Comparison of ENCODE assay signal across 1 cellular context in the genomic region with DNA sequence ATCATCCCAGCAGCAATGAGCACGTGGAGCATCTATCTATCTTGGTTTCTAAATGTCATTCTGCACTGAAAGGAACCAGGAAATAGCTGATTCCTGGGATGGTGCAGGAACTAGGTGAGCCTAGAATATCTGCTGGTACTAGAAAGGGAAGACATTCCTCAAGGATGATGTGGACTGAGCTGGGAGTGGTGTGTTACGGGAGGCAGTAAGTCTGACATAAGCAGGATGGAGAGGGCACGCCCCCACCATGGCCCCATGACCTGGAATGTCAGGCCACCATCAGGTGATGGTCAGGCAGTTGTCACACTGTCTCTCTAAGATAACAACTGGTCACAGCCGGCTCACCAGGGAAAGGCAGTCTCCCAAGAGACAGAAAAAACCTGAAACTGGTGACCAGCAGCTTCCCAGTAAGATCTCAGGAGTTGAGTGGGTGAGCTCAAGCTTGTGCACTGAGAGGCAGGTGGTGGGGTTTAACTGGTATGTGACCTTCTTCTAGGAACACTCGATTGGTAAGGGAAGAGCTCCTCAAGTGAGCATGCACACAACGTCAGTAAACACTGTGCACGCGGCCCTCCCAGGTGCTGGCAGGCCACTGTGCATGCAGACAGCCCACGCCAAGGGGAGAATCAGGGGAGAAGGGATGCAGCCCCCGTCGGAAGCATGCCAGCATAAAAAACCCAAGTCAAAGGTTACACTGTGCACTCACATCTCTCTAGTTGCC.
TF ChIP-seq lines count a peak whose summit lies in the region.

No MANE protein-coding gene starts in this region.

TF ChIP-seq in A549, 52 proteins besides CTCF, POLR2A, EP300 and RAD21 (continued from another document):
- TF ChIP-seq, protein P1, sequence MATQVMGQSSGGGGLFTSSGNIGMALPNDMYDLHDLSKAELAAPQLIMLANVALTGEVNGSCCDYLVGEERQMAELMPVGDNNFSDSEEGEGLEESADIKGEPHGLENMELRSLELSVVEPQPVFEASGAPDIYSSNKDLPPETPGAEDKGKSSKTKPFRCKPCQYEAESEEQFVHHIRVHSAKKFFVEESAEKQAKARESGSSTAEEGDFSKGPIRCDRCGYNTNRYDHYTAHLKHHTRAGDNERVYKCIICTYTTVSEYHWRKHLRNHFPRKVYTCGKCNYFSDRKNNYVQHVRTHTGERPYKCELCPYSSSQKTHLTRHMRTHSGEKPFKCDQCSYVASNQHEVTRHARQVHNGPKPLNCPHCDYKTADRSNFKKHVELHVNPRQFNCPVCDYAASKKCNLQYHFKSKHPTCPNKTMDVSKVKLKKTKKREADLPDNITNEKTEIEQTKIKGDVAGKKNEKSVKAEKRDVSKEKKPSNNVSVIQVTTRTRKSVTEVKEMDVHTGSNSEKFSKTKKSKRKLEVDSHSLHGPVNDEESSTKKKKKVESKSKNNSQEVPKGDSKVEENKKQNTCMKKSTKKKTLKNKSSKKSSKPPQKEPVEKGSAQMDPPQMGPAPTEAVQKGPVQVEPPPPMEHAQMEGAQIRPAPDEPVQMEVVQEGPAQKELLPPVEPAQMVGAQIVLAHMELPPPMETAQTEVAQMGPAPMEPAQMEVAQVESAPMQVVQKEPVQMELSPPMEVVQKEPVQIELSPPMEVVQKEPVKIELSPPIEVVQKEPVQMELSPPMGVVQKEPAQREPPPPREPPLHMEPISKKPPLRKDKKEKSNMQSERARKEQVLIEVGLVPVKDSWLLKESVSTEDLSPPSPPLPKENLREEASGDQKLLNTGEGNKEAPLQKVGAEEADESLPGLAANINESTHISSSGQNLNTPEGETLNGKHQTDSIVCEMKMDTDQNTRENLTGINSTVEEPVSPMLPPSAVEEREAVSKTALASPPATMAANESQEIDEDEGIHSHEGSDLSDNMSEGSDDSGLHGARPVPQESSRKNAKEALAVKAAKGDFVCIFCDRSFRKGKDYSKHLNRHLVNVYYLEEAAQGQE (IDR thresholded peaks at IDR 0.05): no peak
- TF ChIP-seq, protein P2, sequence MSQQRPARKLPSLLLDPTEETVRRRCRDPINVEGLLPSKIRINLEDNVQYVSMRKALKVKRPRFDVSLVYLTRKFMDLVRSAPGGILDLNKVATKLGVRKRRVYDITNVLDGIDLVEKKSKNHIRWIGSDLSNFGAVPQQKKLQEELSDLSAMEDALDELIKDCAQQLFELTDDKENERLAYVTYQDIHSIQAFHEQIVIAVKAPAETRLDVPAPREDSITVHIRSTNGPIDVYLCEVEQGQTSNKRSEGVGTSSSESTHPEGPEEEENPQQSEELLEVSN (IDR thresholded peaks at IDR 0.05; ENCODE audit: borderline replicate concordance, low read depth): no peak
- TF ChIP-seq, protein P3, sequence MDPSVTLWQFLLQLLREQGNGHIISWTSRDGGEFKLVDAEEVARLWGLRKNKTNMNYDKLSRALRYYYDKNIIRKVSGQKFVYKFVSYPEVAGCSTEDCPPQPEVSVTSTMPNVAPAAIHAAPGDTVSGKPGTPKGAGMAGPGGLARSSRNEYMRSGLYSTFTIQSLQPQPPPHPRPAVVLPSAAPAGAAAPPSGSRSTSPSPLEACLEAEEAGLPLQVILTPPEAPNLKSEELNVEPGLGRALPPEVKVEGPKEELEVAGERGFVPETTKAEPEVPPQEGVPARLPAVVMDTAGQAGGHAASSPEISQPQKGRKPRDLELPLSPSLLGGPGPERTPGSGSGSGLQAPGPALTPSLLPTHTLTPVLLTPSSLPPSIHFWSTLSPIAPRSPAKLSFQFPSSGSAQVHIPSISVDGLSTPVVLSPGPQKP (IDR thresholded peaks at IDR 0.05; ENCODE audit: low read depth, low read length): no peak
- TF ChIP-seq ZFP36 (IDR thresholded peaks at IDR 0.05; ENCODE audit: borderline replicate concordance, partially characterized antibody): no peak
- TF ChIP-seq MAFK (IDR thresholded peaks at IDR 0.05; ENCODE audit: partially characterized antibody): peak; percentile 9
- TF ChIP-seq, protein P4, sequence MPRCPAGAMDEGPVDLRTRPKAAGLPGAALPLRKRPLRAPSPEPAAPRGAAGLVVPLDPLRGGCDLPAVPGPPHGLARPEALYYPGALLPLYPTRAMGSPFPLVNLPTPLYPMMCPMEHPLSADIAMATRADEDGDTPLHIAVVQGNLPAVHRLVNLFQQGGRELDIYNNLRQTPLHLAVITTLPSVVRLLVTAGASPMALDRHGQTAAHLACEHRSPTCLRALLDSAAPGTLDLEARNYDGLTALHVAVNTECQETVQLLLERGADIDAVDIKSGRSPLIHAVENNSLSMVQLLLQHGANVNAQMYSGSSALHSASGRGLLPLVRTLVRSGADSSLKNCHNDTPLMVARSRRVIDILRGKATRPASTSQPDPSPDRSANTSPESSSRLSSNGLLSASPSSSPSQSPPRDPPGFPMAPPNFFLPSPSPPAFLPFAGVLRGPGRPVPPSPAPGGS (IDR thresholded peaks at IDR 0.05): no peak
- TF ChIP-seq NR3C1 (IDR thresholded peaks at IDR 0.05): no peak
- TF ChIP-seq JUN (IDR thresholded peaks at IDR 0.05): no peak
- TF ChIP-seq, protein P5, sequence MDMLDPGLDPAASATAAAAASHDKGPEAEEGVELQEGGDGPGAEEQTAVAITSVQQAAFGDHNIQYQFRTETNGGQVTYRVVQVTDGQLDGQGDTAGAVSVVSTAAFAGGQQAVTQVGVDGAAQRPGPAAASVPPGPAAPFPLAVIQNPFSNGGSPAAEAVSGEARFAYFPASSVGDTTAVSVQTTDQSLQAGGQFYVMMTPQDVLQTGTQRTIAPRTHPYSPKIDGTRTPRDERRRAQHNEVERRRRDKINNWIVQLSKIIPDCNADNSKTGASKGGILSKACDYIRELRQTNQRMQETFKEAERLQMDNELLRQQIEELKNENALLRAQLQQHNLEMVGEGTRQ (IDR thresholded peaks at IDR 0.05): peak; percentile 70
- TF ChIP-seq JUNB (IDR thresholded peaks at IDR 0.05): no peak
- no peak for TF ChIP-seq ZSCAN20 (CRISPR knock-in tag; IDR thresholded peaks at IDR 0.05)
- no peak for TF ChIP-seq TFCP2L1 (CRISPR knock-in tag; IDR thresholded peaks at IDR 0.05)
